Comparison of ENCODE assay signal across 1 cellular context in genomic region chr2:169090133-169090820, GRCh38.
TF ChIP-seq lines count a peak whose summit lies in the region.

No MANE protein-coding gene starts in this region.

TF ChIP-seq in HepG2, 621 proteins besides CTCF, POLR2A, EP300 and RAD21:
- no peak for TF ChIP-seq KLF13 (CRISPR knock-in tag; IDR thresholded peaks at IDR 0.05)
- TF ChIP-seq USF2 (IDR thresholded peaks at IDR 0.05; ENCODE audit: low read depth, low read length), result no peak
- no peak for TF ChIP-seq USF2 (CRISPR knock-in tag; IDR thresholded peaks at IDR 0.05; ENCODE audit: borderline replicate concordance)
- TF ChIP-seq KLF16 (CRISPR knock-in tag; IDR thresholded peaks at IDR 0.05), result no peak
- no peak for TF ChIP-seq ZNF772 (CRISPR knock-in tag; IDR thresholded peaks at IDR 0.05)
- TF ChIP-seq ZBTB44 (CRISPR knock-in tag; IDR thresholded peaks at IDR 0.05), result no peak
- TF ChIP-seq IKZF1 (IDR thresholded peaks at IDR 0.05), result no peak
- no peak for TF ChIP-seq ZNF766 (CRISPR knock-in tag; IDR thresholded peaks at IDR 0.05; ENCODE audit: borderline replicate concordance)
- no peak for TF ChIP-seq NPAS2 (CRISPR knock-in tag; IDR thresholded peaks at IDR 0.05; ENCODE audit: borderline replicate concordance)
- no peak for TF ChIP-seq MIER3 (CRISPR knock-in tag; IDR thresholded peaks at IDR 0.05; ENCODE audit: borderline replicate concordance)
- TF ChIP-seq RFXANK (CRISPR knock-in tag; IDR thresholded peaks at IDR 0.05), result no peak
- no peak for TF ChIP-seq GRHL1 (CRISPR knock-in tag; conservative IDR thresholded peaks at IDR 0.05)
- no peak for TF ChIP-seq ZMAT5 (CRISPR knock-in tag; IDR thresholded peaks at IDR 0.05; ENCODE audit: borderline replicate concordance, low read depth)
- TF ChIP-seq ZNF619 (CRISPR knock-in tag; IDR thresholded peaks at IDR 0.05), result no peak
